Comparison of ENCODE assay signal across 9 cellular contexts in genomic region chr19:43928820-43929219, GRCh38. TPM values are rescaled to one million over a fixed set of nuclear protein-coding genes. Genes with fewer than 3 reads are reported as not detected.
"Had no signal": no experiment of that assay in that cellular context is flagged by ENCODE, and none has a peak within 500 bp of the region (broad histone marks: within the 10 kb centered on the region; RNA-seq: fewer than 3 reads in every experiment).

No MANE protein-coding gene starts in this region.

- ATAC-seq: GM23338 had no signal

- DNase-seq: H9, HCEC 1CT, HFFc6, KG1 had no signal

- H3K4me3 ChIP-seq: GM23338 had no signal

- FAIRE-seq: H1, H54, HTR-8/SVneo had no signal

- H3K4me2 ChIP-seq: GM23338 had no signal

- H2AFZ ChIP-seq: GM23338 had no signal

RNA-seq across cellular contexts. Expression of gene ZNF404, which starts 45.1 kb away (rescaled TPM):
- total RNA-seq: HT-29 had no signal
